Comparison of ENCODE assay signal across 25 cellular contexts in the genomic region with DNA sequence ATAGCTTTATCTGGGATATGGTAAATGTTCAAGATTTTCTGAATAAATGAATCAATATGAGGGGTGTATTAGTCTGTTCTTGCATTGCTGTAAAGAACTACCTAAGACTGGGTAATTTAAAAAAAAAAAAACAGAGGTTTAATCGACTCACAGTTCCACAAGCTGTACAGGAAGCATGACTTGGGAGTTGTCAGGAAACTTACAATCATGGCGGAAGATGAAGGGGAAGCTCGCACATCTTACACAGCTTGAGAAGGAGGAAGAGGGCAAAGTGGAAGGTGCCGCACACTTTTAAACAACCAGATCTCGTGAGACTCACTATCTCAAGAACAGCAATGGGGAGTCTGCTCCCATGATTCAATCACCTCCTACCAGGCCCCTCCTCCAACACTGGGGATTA.
"Had no signal": no experiment of that assay in that cellular context is flagged by ENCODE, and none has a peak within 500 bp of the region (broad histone marks: within the 10 kb centered on the region; RNA-seq: fewer than 3 reads in every experiment).

No MANE protein-coding gene starts in this region.

- DNase-seq: islet precursor cell; left ventricle myocardium inferior; mesendoderm; naive B cell; ovary; retina; right cardiac atrium; stimulated activated CD4-positive, alpha-beta T cell treated with anti-CD3 and anti-CD28 coated beads, Interleukin-12 subunit alpha, Interleukin-12 subunit beta, amount 100 ng/mL, for 4 hours; stimulated activated CD4-positive, alpha-beta T cell treated with anti-CD3 and anti-CD28 coated beads, Interleukin-15, amount 100 ng/mL, for 24 hours; stimulated activated CD4-positive, alpha-beta T cell treated with anti-CD3 and anti-CD28 coated beads, Interleukin-2, amount 100 ng/mL, for 24 hours; stimulated activated CD4-positive, alpha-beta T cell treated with anti-CD3 and anti-CD28 coated beads, Interleukin-4, amount 100 ng/mL, for 1 hour; stimulated activated naive B cell treated with anti-CD40 and anti-IgM and Interleukin-4, amounts not matched to agents 10 μg/mL and 1 μg/mL and 100 μg/mL, for 72 hours; stimulated activated naive CD8-positive, alpha-beta T cell treated with anti-CD3 and anti-CD28 coated beads, Interleukin-15, Interleukin-2, amounts not matched to agents 100 U/mL and 50 U/mL, for 24 hours; stomach; testis; thyroid gland; transverse colon; upper lobe of left lung had no signal

- H3K36me3 ChIP-seq: left ventricle myocardium inferior, ovary, stomach, thyroid gland, transverse colon, upper lobe of left lung had no signal

- FAIRE-seq: urothelium cell line had no signal

- H3K4me3 Mint-ChIP-seq: mesothelial cell of epicardium; naive B cell; natural killer cell treated with Interleukin-12 subunit alpha and Interleukin-12 subunit beta and Interleukin-15 and Interleukin-18, amount 100 ng/mL, for 72 hours; stimulated activated naive B cell treated with anti-CD40 and anti-IgM and Interleukin-4, amounts not matched to agents 10 μg/mL and 1 μg/mL and 100 μg/mL, for 72 hours had no signal

- H3K27me3 ChIP-seq: ovary, stomach, testis, thyroid gland, transverse colon, upper lobe of left lung had no signal

- H3K4me3 ChIP-seq: left ventricle myocardium inferior, lung, ovary, skin epidermis, stomach, testis, thyroid gland, transverse colon, upper lobe of left lung had no signal

- H3K9me3 ChIP-seq: left ventricle myocardium inferior, ovary, stomach, testis, thyroid gland, transverse colon, upper lobe of left lung had no signal

- H3K4me1 Mint-ChIP-seq: mesothelial cell of epicardium; naive B cell; stimulated activated naive B cell treated with anti-CD40 and anti-IgM and Interleukin-4, amounts not matched to agents 10 μg/mL and 1 μg/mL and 100 μg/mL, for 72 hours had no signal

- H3K36me3 Mint-ChIP-seq: mesothelial cell of epicardium; naive B cell; natural killer cell treated with Interleukin-12 subunit alpha and Interleukin-12 subunit beta and Interleukin-15 and Interleukin-18, amount 100 ng/mL, for 72 hours; stimulated activated naive B cell treated with anti-CD40 and anti-IgM and Interleukin-4, amounts not matched to agents 10 μg/mL and 1 μg/mL and 100 μg/mL, for 72 hours had no signal

- H3K27ac ChIP-seq: ovary, skin epidermis, stomach, testis, thyroid gland, transverse colon, upper lobe of left lung had no signal

- ATAC-seq: natural killer cell treated with Interleukin-12 subunit alpha and Interleukin-12 subunit beta and Interleukin-15 and Interleukin-18, amount 100 ng/mL, for 72 hours; sciatic nerve; stimulated activated naive B cell treated with anti-CD40 and anti-IgM and Interleukin-4, amounts not matched to agents 10 μg/mL and 1 μg/mL and 100 μg/mL, for 72 hours; stimulated activated naive CD8-positive, alpha-beta T cell treated with anti-CD3 and anti-CD28 coated beads, Interleukin-15, Interleukin-2, amounts not matched to agents 100 U/mL and 50 U/mL, for 24 hours had no signal

- H3K27me3 Mint-ChIP-seq: progenitor cell of endocrine pancreas; stimulated activated naive B cell treated with anti-CD40 and anti-IgM and Interleukin-4, amounts not matched to agents 10 μg/mL and 1 μg/mL and 100 μg/mL, for 72 hours had no signal

- H3K27ac Mint-ChIP-seq: mesothelial cell of epicardium; naive B cell; natural killer cell treated with Interleukin-12 subunit alpha and Interleukin-12 subunit beta and Interleukin-15 and Interleukin-18, amount 100 ng/mL, for 72 hours; progenitor cell of endocrine pancreas; stimulated activated naive B cell treated with anti-CD40 and anti-IgM and Interleukin-4, amounts not matched to agents 10 μg/mL and 1 μg/mL and 100 μg/mL, for 72 hours had no signal

- H3K4me1 ChIP-seq: stomach, testis, thyroid gland, transverse colon, upper lobe of left lung had no signal

- H3K9me3 Mint-ChIP-seq: mesothelial cell of epicardium; naive B cell; natural killer cell treated with Interleukin-12 subunit alpha and Interleukin-12 subunit beta and Interleukin-15 and Interleukin-18, amount 100 ng/mL, for 72 hours; stimulated activated naive B cell treated with anti-CD40 and anti-IgM and Interleukin-4, amounts not matched to agents 10 μg/mL and 1 μg/mL and 100 μg/mL, for 72 hours had no signal
